ENCODE assay signal across 8 cellular contexts in genomic region chr21:37072239-37072987, GRCh38. TPM values are rescaled to one million over a fixed set of nuclear protein-coding genes. Genes with fewer than 3 reads are reported as not detected.
DNase-seq lines count a peak whose midpoint lies in the region; ATAC-seq and TF ChIP-seq lines count a peak whose summit lies in the region.

No MANE protein-coding gene starts in this region.

- peak overlapping the region; percentile 94 for H3K4me3 ChIP-seq in left ventricle myocardium inferior

- no peaks in the 10 kb centered on the region for H3K27me3 ChIP-seq in left ventricle myocardium inferior (ENCODE audit: low read depth)

- H3K36me3 ChIP-seq in left ventricle myocardium inferior: peaks cover 24% of the 10 kb centered on the region

- H3K9me3 ChIP-seq in left ventricle myocardium inferior (replicated peaks): no peaks in the 10 kb centered on the region

- ATAC-seq in GM21381 (IDR thresholded peaks at IDR 0.05; ENCODE audit: unreplicated experiment): peak; percentile 29

- peaks cover 43% of the 10 kb centered on the region for H3K4me1 ChIP-seq in left ventricle myocardium inferior

- DNase-seq in DMS 273 treated with DMSO at 0.1 percent for 48 hours (lab: John Stamatoyannopoulos, UW) (peak; percentile 55), HPDE6-E6E7 (ENCODE audit: extremely low spot score) (peak; percentile 43), amygdala (lab: John Stamatoyannopoulos, UW) (peak in 52 of 56 donors; percentile 54 to 99 (median 90)), left ventricle myocardium inferior (peak; percentile 85), posterior cingulate gyrus (peak; percentile 75 to 99 (median 94)), KBM-7 (no peak)

- H3K27ac ChIP-seq in left ventricle myocardium inferior (replicated peaks): peak overlapping the region; percentile 99

- intact Hi-C loops in left ventricle myocardium inferior (cut with micrococcal nuclease): no loop called here
- intact Hi-C loops in posterior cingulate gyrus (cut with DNase I): loop anchor here (5.0 to 10.0 kb wide), 3 partner anchors 80 to 292 kb away; partner anchors contain the start of genes DYRK1A and VPS26C

- TF ChIP-seq CTCF in left ventricle myocardium inferior (IDR thresholded peaks at IDR 0.05; ENCODE audit: borderline replicate concordance): no peak

- in situ Hi-C loops in KBM-7 (cut with MboI; ENCODE audit: low pct_unique_long_range_greater_than_20kb, low sequenced_read_pairs): no loop called here

TF ChIP-seq in PFSK-1, 5 proteins besides CTCF, POLR2A, EP300 and RAD21:
- TF ChIP-seq TAF1 (IDR thresholded peaks at IDR 0.05; ENCODE audit: borderline replicate concordance, insufficient read depth, low read length): peak; percentile 40; the same call in 1 of the 2 replicates
- TF ChIP-seq SIN3A (IDR thresholded peaks at IDR 0.05; ENCODE audit: borderline replicate concordance, insufficient read depth, low read length): no peak

RNA-seq across cellular contexts. Expression of gene PIGP, which starts 0.5 kb away (rescaled TPM):
- 18.8 TPM for polyA plus RNA-seq in PFSK-1 (2012; ENCODE audit: insufficient read length, low read depth)
- total RNA-seq in left ventricle myocardium inferior: 37.6 TPM

RNA-seq across cellular contexts. Expression of gene TTC3, which starts 0.6 kb away (rescaled TPM):
- polyA plus RNA-seq in PFSK-1 (2012; ENCODE audit: insufficient read length, low read depth): 43.8 TPM
- 44.3 TPM for total RNA-seq in left ventricle myocardium inferior
